In genomic region chr3:42593635-42594034, GRCh38 we compare ENCODE assay signal across 1 cellular context.
TF ChIP-seq lines count a peak whose summit lies in the region.

No MANE protein-coding gene starts in this region.

TF ChIP-seq in GM12878, 131 proteins besides CTCF, POLR2A, EP300 and RAD21:
- no peak for TF ChIP-seq MAX (IDR thresholded peaks at IDR 0.05; ENCODE audit: low read depth, low read length)
- no peak for TF ChIP-seq MXI1 (IDR thresholded peaks at IDR 0.05; ENCODE audit: low read depth, low read length)
- TF ChIP-seq BCL11A (IDR thresholded peaks at IDR 0.05; ENCODE audit: low read depth, low read length), result no peak
- no peak for TF ChIP-seq ZBTB11 (CRISPR knock-in tag; IDR thresholded peaks at IDR 0.05)
- no peak for TF ChIP-seq HDAC2 (IDR thresholded peaks at IDR 0.05)
